In genomic region chr13:49498211-49498610, GRCh38 we compare ENCODE assay signal across 21 cellular contexts. TPM values are rescaled to one million over a fixed set of nuclear protein-coding genes. Genes with fewer than 3 reads are reported as not detected.
A peak's percentile ranks its signal among the peaks of the same experiment; 100 is the strongest.
DNase-seq lines count a peak whose midpoint lies in the region; ATAC-seq and TF ChIP-seq lines count a peak whose summit lies in the region.
"Had no signal": no experiment of that assay in that cellular context is flagged by ENCODE, and none has a peak within 500 bp of the region (broad histone marks: within the 10 kb centered on the region; RNA-seq: fewer than 3 reads in every experiment).

No MANE protein-coding gene starts in this region.

- H3K4me1 Mint-ChIP-seq in activated CD4-positive, alpha-beta T cell treated with anti-CD3 and anti-CD28 coated beads for 36 hours: peaks cover 51% of the 10 kb centered on the region
- peaks cover 48% of the 10 kb centered on the region for H3K4me1 Mint-ChIP-seq in activated naive CD8-positive, alpha-beta T cell (ENCODE audit: low read depth)
- H3K4me1 Mint-ChIP-seq in naive thymus-derived CD4-positive, alpha-beta T cell: peaks cover 38 to 65% (median 61%) of the 10 kb centered on the region in 7 donors

- peaks cover 54% of the 10 kb centered on the region for H3K36me3 Mint-ChIP-seq in activated CD4-positive, alpha-beta T cell treated with anti-CD3 and anti-CD28 coated beads for 36 hours (ENCODE audit: low read depth)
- H3K36me3 Mint-ChIP-seq in activated naive CD8-positive, alpha-beta T cell: peaks cover 21% of the 10 kb centered on the region
- H3K36me3 Mint-ChIP-seq in naive thymus-derived CD4-positive, alpha-beta T cell: peaks cover 4 to 43% (median 15%) of the 10 kb centered on the region in 5 donors

- no peak overlapping the region for H3K4me3 Mint-ChIP-seq in activated CD4-positive, alpha-beta T cell treated with anti-CD3 and anti-CD28 coated beads for 36 hours
- H3K4me3 Mint-ChIP-seq in activated naive CD8-positive, alpha-beta T cell: peak overlapping the region; percentile 11
- H3K4me3 Mint-ChIP-seq in naive thymus-derived CD4-positive, alpha-beta T cell: peak overlapping the region in 5 of 10 donors; percentile 15 to 96 (median 91)

- H3K27ac ChIP-seq in Karpas-422 (ENCODE audit: low read length) (peak overlapping the region; percentile 96; the same call in 1 of the 2 replicates), suprapubic skin (no peak overlapping the region)
- peak overlapping the region; percentile 90 for H3K27ac ChIP-seq in naive thymus-derived CD4-positive, alpha-beta T cell (ENCODE audit: low read depth, low read length)
- H3K27ac ChIP-seq: colonic mucosa had no signal

- no peak overlapping the region for H2AFZ ChIP-seq in Karpas-422 (ENCODE audit: low read length)

- CTCF ChIA-PET in activated CD4-positive, alpha-beta T cell treated with anti-CD3 and anti-CD28 coated beads for 36 hours (lab: Charles Lee): no interaction called here
- CTCF ChIA-PET in naive thymus-derived CD4-positive, alpha-beta T cell (lab: Charles Lee): no interaction called here

- no peak for TF ChIP-seq CTCF in suprapubic skin (IDR thresholded peaks at IDR 0.05)

- ATAC-seq in activated CD4-positive, alpha-beta T cell treated with anti-CD3 and anti-CD28 coated beads for 36 hours: no peak
- no peak for ATAC-seq in naive thymus-derived CD4-positive, alpha-beta T cell
- ATAC-seq: stimulated activated naive B cell treated with anti-CD40 and anti-IgM and Interleukin-4, amounts not matched to agents 10 μg/mL and 1 μg/mL and 100 μg/mL, for 72 hours had no signal

- no peaks in the 10 kb centered on the region for H3K27me3 Mint-ChIP-seq in activated CD4-positive, alpha-beta T cell treated with anti-CD3 and anti-CD28 coated beads for 36 hours
- no peaks in the 10 kb centered on the region for H3K27me3 Mint-ChIP-seq in activated naive CD8-positive, alpha-beta T cell
- H3K27me3 Mint-ChIP-seq in naive thymus-derived CD4-positive, alpha-beta T cell: no peaks in the 10 kb centered on the region
- H3K27me3 Mint-ChIP-seq: stimulated activated naive B cell treated with anti-CD40 and anti-IgM and Interleukin-4, amounts not matched to agents 10 μg/mL and 1 μg/mL and 100 μg/mL, for 72 hours had no signal

- H3K79me2 ChIP-seq in Karpas-422 (ENCODE audit: low read length): peaks cover 7% of the 10 kb centered on the region; the same call in 1 of the 2 replicates

- intact Hi-C loops in activated CD4-positive, alpha-beta T cell treated with anti-CD3 and anti-CD28 coated beads for 36 hours (cut with DNase I, micrococcal nuclease): loop anchor here (2.0 to 5.0 kb wide), 3 partner anchors 43 to 584 kb away; partner anchors contain the start of gene RCBTB1 (in 1 of the 2)
- intact Hi-C loops in naive thymus-derived CD4-positive, alpha-beta T cell (cut with micrococcal nuclease): loop anchor here (5.0 to 10.0 kb wide), 8 partner anchors 44 to 1954 kb away; partner anchors contain the start of genes INTS6 (in 1 of the 2), NUDT15 (in 1 of the 2) and SPRYD7 (in 1 of the 2)

- POLR2A ChIA-PET in activated CD4-positive, alpha-beta T cell treated with anti-CD3 and anti-CD28 coated beads for 36 hours (lab: Charles Lee): no interaction called here
- POLR2A ChIA-PET in naive thymus-derived CD4-positive, alpha-beta T cell (lab: Charles Lee): no interaction called here

- H3K27me3 ChIP-seq in Karpas-422 (ENCODE audit: low read length): no peaks in the 10 kb centered on the region
- no peaks in the 10 kb centered on the region for H3K27me3 ChIP-seq in naive thymus-derived CD4-positive, alpha-beta T cell (ENCODE audit: control insufficient read depth in 2 of 2, insufficient read depth in 2 of 2, low read length in 2 of 2)
- no peaks in the 10 kb centered on the region for H3K27me3 ChIP-seq in suprapubic skin
- H3K27me3 ChIP-seq: BE2C, colonic mucosa, transverse colon had no signal

- no peak for TF ChIP-seq POLR2A in suprapubic skin (IDR thresholded peaks at IDR 0.05)

- no peaks in the 10 kb centered on the region for H3K9me3 Mint-ChIP-seq in activated CD4-positive, alpha-beta T cell treated with anti-CD3 and anti-CD28 coated beads for 36 hours (ENCODE audit: low read depth)
- no peaks in the 10 kb centered on the region for H3K9me3 Mint-ChIP-seq in activated naive CD8-positive, alpha-beta T cell (ENCODE audit: low read depth)
- peaks cover 0 to under 1% (median 0%) of the 10 kb centered on the region in 11 donors for H3K9me3 Mint-ChIP-seq in naive thymus-derived CD4-positive, alpha-beta T cell
- H3K9me3 Mint-ChIP-seq: neural crest cell; stimulated activated naive B cell treated with anti-CD40 and anti-IgM and Interleukin-4, amounts not matched to agents 10 μg/mL and 1 μg/mL and 100 μg/mL, for 72 hours had no signal

- WGBS in suprapubic skin: 76% methylated on average over 4 of the region's 4 CpGs

- no peak for DNase-seq in activated CD4-positive, alpha-beta T cell treated with anti-CD3 and anti-CD28 coated beads for 36 hours
- DNase-seq in activated CD4-positive, alpha-beta T cell treated with anti-CD3 and anti-CD28 coated beads for 48 hours: no peak
- DNase-seq in Karpas-422 (no peak), occipital lobe (lab: John Stamatoyannopoulos, UW) (no peak), suprapubic skin (ENCODE audit: low spot score in 2 of 2) (no peak), T-helper 9 cell (no peak)
- peak in 1 of 9 donors; percentile 5 for DNase-seq in naive thymus-derived CD4-positive, alpha-beta T cell
- DNase-seq: activated CD4-positive, alpha-beta T cell treated with anti-CD3 and anti-CD28 coated beads for 1 hour; BE2C; colonic mucosa; mesendoderm; NCI-H1436 treated with DMSO at 0.1 percent for 48 hours; NCI-H2171; NCI-H69; OCI-M1; stimulated activated CD4-positive, alpha-beta T cell treated with anti-CD3 and anti-CD28 coated beads, Interleukin-15, amount 100 ng/mL, for 24 hours; stimulated activated naive B cell treated with anti-CD40 and anti-IgM and Interleukin-4, amounts not matched to agents 10 μg/mL and 1 μg/mL and 100 μg/mL, for 72 hours; T1000; transverse colon had no signal

- H3K27ac Mint-ChIP-seq in activated CD4-positive, alpha-beta T cell treated with anti-CD3 and anti-CD28 coated beads for 36 hours: peak overlapping the region; percentile 99
- peak overlapping the region; percentile 96 for H3K27ac Mint-ChIP-seq in activated naive CD8-positive, alpha-beta T cell
- peak overlapping the region; percentile 51 to 100 (median 96) for H3K27ac Mint-ChIP-seq in naive thymus-derived CD4-positive, alpha-beta T cell

- H3K9me3 ChIP-seq in Karpas-422 (ENCODE audit: low read length): no peaks in the 10 kb centered on the region
- H3K9me3 ChIP-seq in naive thymus-derived CD4-positive, alpha-beta T cell (ENCODE audit: control insufficient read depth in 2 of 3, low read length in 3 of 3): no peaks in the 10 kb centered on the region
- H3K9me3 ChIP-seq in suprapubic skin: no peaks in the 10 kb centered on the region
- H3K9me3 ChIP-seq: colonic mucosa, transverse colon had no signal

- H3K36me3 ChIP-seq in Karpas-422 (ENCODE audit: insufficient read depth, low read length) (peaks cover 10% of the 10 kb centered on the region), suprapubic skin (no peaks in the 10 kb centered on the region)
- peaks cover 0 to 5% (median 2%) of the 10 kb centered on the region in 3 experiments for H3K36me3 ChIP-seq in naive thymus-derived CD4-positive, alpha-beta T cell (ENCODE audit: control insufficient read depth in 2 of 3, insufficient read depth in 3 of 3, low read length in 3 of 3)
- H3K36me3 ChIP-seq: BE2C, colonic mucosa, transverse colon had no signal

- H3K4me1 ChIP-seq in Karpas-422 (ENCODE audit: low read length): peaks cover 37% of the 10 kb centered on the region
- H3K4me1 ChIP-seq in naive thymus-derived CD4-positive, alpha-beta T cell (ENCODE audit: control insufficient read depth in 2 of 2, insufficient read depth in 2 of 2, low read length in 2 of 2): peaks cover 25 to 34% of the 10 kb centered on the region in 2 donors
- peaks cover 24% of the 10 kb centered on the region for H3K4me1 ChIP-seq in suprapubic skin
- H3K4me1 ChIP-seq: BE2C, colonic mucosa had no signal

- H4K20me1 ChIP-seq in Karpas-422 (ENCODE audit: insufficient read depth, low read depth, low read length): no peaks in the 10 kb centered on the region

- no peaks in the 10 kb centered on the region for H3K9me2 ChIP-seq in Karpas-422 (replicated peaks; ENCODE audit: insufficient read depth, low read length)

- H3K4me2 ChIP-seq in Karpas-422 (ENCODE audit: low read depth, low read length, poor library complexity, severe bottlenecking): peak overlapping the region; percentile 28

- no peak for TF ChIP-seq EP300 in suprapubic skin (IDR thresholded peaks at IDR 0.05)

- H3K4me3 ChIP-seq in Karpas-422 (ENCODE audit: low read length) (no peak overlapping the region), suprapubic skin (no peak overlapping the region)
- H3K4me3 ChIP-seq in naive thymus-derived CD4-positive, alpha-beta T cell (ENCODE audit: low read length): no peak overlapping the region
- H3K4me3 ChIP-seq: colonic mucosa, transverse colon had no signal

- no peak overlapping the region for H3K9ac ChIP-seq in Karpas-422 (ENCODE audit: low read length)

RNA-seq across cellular contexts. Expression of gene PHF11, which starts 2.5 kb away (rescaled TPM):
- total RNA-seq in activated CD4-positive, alpha-beta T cell treated with anti-CD3 and anti-CD28 coated beads for 36 hours: 100 to 1,000 TPM in 1 of 2 experiments, 10 to 100 TPM in 1; 84.0 to 106 TPM
- total RNA-seq in Karpas-422 (2014; rRNA removed; shearing (Covaris generic); ENCODE audit: low replicate concordance): 34.3 and 75.2 TPM in 2 replicates
- total RNA-seq in naive thymus-derived CD4-positive, alpha-beta T cell: 100 to 1,000 TPM in 4 of 5 experiments, 10 to 100 TPM in 1; 96.0 to 132 (median 126) TPM
- 10 to 100 TPM; 80.6 to 88.4 TPM for polyA plus RNA-seq in naive thymus-derived CD4-positive, alpha-beta T cell
- total RNA-seq in occipital lobe (4.7 TPM), suprapubic skin (10 to 100 TPM; 26.1 to 86.5 (median 35.3) TPM)

RNA-seq across cellular contexts. Expression of gene SETDB2, which starts 54.1 kb away (rescaled TPM):
- 10 to 100 TPM; 14.2 to 15.1 TPM for total RNA-seq in activated CD4-positive, alpha-beta T cell treated with anti-CD3 and anti-CD28 coated beads for 36 hours
- total RNA-seq in Karpas-422 (2014; rRNA removed; shearing (Covaris generic); ENCODE audit: low replicate concordance): 25.4 and 34.0 TPM in 2 replicates
- 10 to 100 TPM; 16.7 to 30.0 (median 20.3) TPM for total RNA-seq in naive thymus-derived CD4-positive, alpha-beta T cell
- polyA plus RNA-seq in naive thymus-derived CD4-positive, alpha-beta T cell: 10 to 100 TPM; 14.3 to 15.0 TPM
- 20.7 TPM for total RNA-seq in occipital lobe
- 10 to 100 TPM in 2 of 4 donors, 1 to 10 TPM in 2; 5.3 to 19.8 (median 11.0) TPM for total RNA-seq in suprapubic skin

RNA-seq across cellular contexts. Expression of gene CAB39L, which starts 54.3 kb away (rescaled TPM):
- 1 to 10 TPM; 4.8 to 5.7 TPM for total RNA-seq in activated CD4-positive, alpha-beta T cell treated with anti-CD3 and anti-CD28 coated beads for 36 hours
- total RNA-seq in Karpas-422 (2014; rRNA removed; shearing (Covaris generic); ENCODE audit: low replicate concordance): 24.7 and 51.9 TPM in 2 replicates
- total RNA-seq in naive thymus-derived CD4-positive, alpha-beta T cell: 1 to 10 TPM; 2.9 to 5.9 (median 4.6) TPM
- polyA plus RNA-seq in naive thymus-derived CD4-positive, alpha-beta T cell: 1 to 10 TPM; 4.3 to 4.9 TPM
- total RNA-seq in occipital lobe: 36.5 TPM
- 10 to 100 TPM; 17.8 to 45.1 (median 28.6) TPM for total RNA-seq in suprapubic skin
